In the genomic region with DNA sequence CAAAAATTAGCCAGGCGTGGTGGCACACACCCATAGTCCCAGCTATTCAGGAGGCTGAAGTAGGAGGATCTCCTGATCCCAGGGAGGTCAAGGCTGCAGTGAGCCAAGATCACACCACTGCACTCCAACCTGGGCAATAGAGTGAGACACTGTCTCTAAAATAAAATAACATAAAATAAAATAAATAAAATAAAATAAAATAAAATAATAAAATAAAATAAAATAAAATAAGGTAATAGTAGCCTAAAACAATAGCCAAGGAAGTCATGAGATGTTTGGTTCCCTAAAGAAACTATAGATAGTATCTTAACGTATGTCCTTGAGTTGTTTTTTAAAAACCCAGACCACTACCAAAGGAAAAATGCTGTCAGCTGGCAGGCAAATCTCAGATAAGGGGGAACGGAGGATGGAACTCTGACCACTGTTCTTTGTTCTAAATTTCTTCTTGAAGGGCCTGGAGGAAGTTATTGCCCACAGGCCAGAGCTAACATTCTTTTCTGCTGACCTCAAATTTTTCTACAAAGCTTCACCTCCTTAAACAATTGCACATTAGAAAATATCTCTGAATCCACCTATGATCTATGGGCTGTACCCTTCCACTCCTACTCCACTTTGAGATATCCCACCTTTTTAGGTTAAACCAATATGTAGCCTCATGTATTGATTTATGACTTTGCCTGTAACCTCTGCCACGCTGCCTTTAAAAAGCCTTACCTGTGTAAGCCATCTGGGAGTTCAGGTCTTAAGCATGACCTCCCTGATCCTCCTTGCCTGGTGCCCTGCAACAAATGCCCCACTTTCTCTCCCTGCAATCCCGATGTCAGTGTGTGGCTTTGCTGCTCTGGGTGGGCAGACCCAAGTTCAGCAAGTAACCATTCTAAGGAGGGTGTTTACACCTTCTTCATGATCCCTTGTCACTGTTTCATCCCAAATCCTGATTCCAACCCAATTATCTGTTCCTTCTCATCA, we compare ENCODE assay signal across 11 cellular contexts.
DNase-seq lines count a peak whose midpoint lies in the region; ATAC-seq and TF ChIP-seq lines count a peak whose summit lies in the region.
"Had no signal": no experiment of that assay in that cellular context is flagged by ENCODE, and none has a peak within 500 bp of the region (broad histone marks: within the 10 kb centered on the region; RNA-seq: fewer than 3 reads in every experiment).

No MANE protein-coding gene starts in this region.

- no peak overlapping the region for H2BK5ac ChIP-seq in mesendoderm (ENCODE audit: low read length)

- H3K27me3 Mint-ChIP-seq in CD8-positive, alpha-beta T cell (ENCODE audit: low read depth): no peaks in the 10 kb centered on the region
- H3K27me3 Mint-ChIP-seq in activated naive CD8-positive, alpha-beta T cell treated with anti-CD3 and anti-CD28 coated beads, Interleukin-2, amount 50 U/mL, for 24 hours: no peaks in the 10 kb centered on the region

- no peaks in the 10 kb centered on the region for H3K9me3 Mint-ChIP-seq in CD8-positive, alpha-beta T cell
- H3K9me3 Mint-ChIP-seq in activated naive CD8-positive, alpha-beta T cell treated with anti-CD3 and anti-CD28 coated beads, Interleukin-2, amount 50 U/mL, for 24 hours: peaks cover 14% of the 10 kb centered on the region

- H2BK15ac ChIP-seq in mesendoderm (replicated peaks; ENCODE audit: low read depth): no peak overlapping the region

- CTCF ChIA-PET in CD8-positive, alpha-beta T cell (lab: Charles Lee): no interaction called here

- DNase-seq in CD8-positive, alpha-beta T cell: no peak
- DNase-seq in M059J (ENCODE audit: low read depth) (peak; percentile 67), mesendoderm (peak; percentile 42), SKM-1 treated with dmso at 0.1 percent for 144 hours (lab: John Stamatoyannopoulos, UW; ENCODE audit: unreplicated experiment) (no peak), Kasumi-1 (lab: John Stamatoyannopoulos, UW) (no peak)
- DNase-seq in activated naive CD8-positive, alpha-beta T cell treated with anti-CD3 and anti-CD28 coated beads, Interleukin-2, amount 50 U/mL, for 24 hours: no peak
- DNase-seq: COR-L47; NCI-H146; stimulated activated CD4-positive, alpha-beta T cell treated with anti-CD3 and anti-CD28 coated beads, Interleukin-2, amount 100 ng/mL, for 24 hours had no signal

- H3K36me3 ChIP-seq in CD8-positive, alpha-beta T cell (ENCODE audit: insufficient read depth, low read length): no peaks in the 10 kb centered on the region
- H3K36me3 ChIP-seq in mesendoderm (ENCODE audit: control insufficient read depth, insufficient read depth, low read length): no peaks in the 10 kb centered on the region

- H3K4me3 Mint-ChIP-seq in CD8-positive, alpha-beta T cell: no peak overlapping the region
- H3K4me3 Mint-ChIP-seq in activated naive CD8-positive, alpha-beta T cell treated with anti-CD3 and anti-CD28 coated beads, Interleukin-2, amount 50 U/mL, for 24 hours: peak overlapping the region; percentile 30

- H3K4ac ChIP-seq in mesendoderm (ENCODE audit: low read depth, low read length): no peak overlapping the region

- ATAC-seq in CD8-positive, alpha-beta T cell: no peak
- no peak for ATAC-seq in activated naive CD8-positive, alpha-beta T cell treated with anti-CD3 and anti-CD28 coated beads, Interleukin-2, amount 50 U/mL, for 24 hours
- no peak for ATAC-seq in GM19035 (IDR thresholded peaks at IDR 0.05; ENCODE audit: unreplicated experiment)
- ATAC-seq in GM21515 (IDR thresholded peaks at IDR 0.05; ENCODE audit: unreplicated experiment): no peak

- no peak for TF ChIP-seq CTCF in CD8-positive, alpha-beta T cell (IDR thresholded peaks at IDR 0.05)

- no peak overlapping the region for H3K27ac ChIP-seq in CD8-positive, alpha-beta T cell (ENCODE audit: low read depth, low read length)
- H3K27ac ChIP-seq in mesendoderm (ENCODE audit: low read depth, low read length): no peak overlapping the region

- H3K4me2 ChIP-seq in mesendoderm (ENCODE audit: low read length): no peak overlapping the region

- H3K4me1 Mint-ChIP-seq in CD8-positive, alpha-beta T cell (ENCODE audit: low read depth): peaks cover 56% of the 10 kb centered on the region
- peaks cover 88% of the 10 kb centered on the region for H3K4me1 Mint-ChIP-seq in activated naive CD8-positive, alpha-beta T cell treated with anti-CD3 and anti-CD28 coated beads, Interleukin-2, amount 50 U/mL, for 24 hours

- no peaks in the 10 kb centered on the region for H3K79me1 ChIP-seq in mesendoderm (ENCODE audit: low read length)

- WGBS in mesendoderm (ENCODE audit: extremely low coverage, insufficient coverage, low lambda C conversion rate): no CpG with 5 or more reads among the region's 5 CpGs

- H3K56ac ChIP-seq in mesendoderm (ENCODE audit: low read length): no peak overlapping the region

- H3K9me3 ChIP-seq in CD8-positive, alpha-beta T cell (ENCODE audit: low read length): no peaks in the 10 kb centered on the region

- intact Hi-C loops in CD8-positive, alpha-beta T cell (cut with DNase I, micrococcal nuclease): loop anchor here in 1 of 2 experiments (10.0 kb wide), 1 partner anchor 1728 kb away; a partner anchor contains a TSS

- H3K27me3 ChIP-seq in CD8-positive, alpha-beta T cell (ENCODE audit: insufficient read depth, low read length): no peaks in the 10 kb centered on the region
- no peaks in the 10 kb centered on the region for H3K27me3 ChIP-seq in mesendoderm (ENCODE audit: insufficient read depth, low read length, poor library complexity)

- no peak overlapping the region for H3K9ac ChIP-seq in mesendoderm (ENCODE audit: low read length)

- no peak overlapping the region for H3K18ac ChIP-seq in mesendoderm (ENCODE audit: low read length)

- POLR2A ChIA-PET in CD8-positive, alpha-beta T cell (lab: Charles Lee): no interaction called here

- no peak overlapping the region for H3K23ac ChIP-seq in mesendoderm (ENCODE audit: low read length)

- no peak overlapping the region for H2BK120ac ChIP-seq in mesendoderm (ENCODE audit: low read depth, low read length)

- H3K79me2 ChIP-seq in mesendoderm (ENCODE audit: control insufficient read depth, insufficient read depth, low read length): no peaks in the 10 kb centered on the region

- peaks cover 37% of the 10 kb centered on the region for H3K4me1 ChIP-seq in CD8-positive, alpha-beta T cell (ENCODE audit: insufficient read depth, low read length)
- peaks cover 2% of the 10 kb centered on the region for H3K4me1 ChIP-seq in mesendoderm (ENCODE audit: control insufficient read depth, low read depth, low read length)

- H3K36me3 Mint-ChIP-seq in CD8-positive, alpha-beta T cell: no peaks in the 10 kb centered on the region
- H3K36me3 Mint-ChIP-seq in activated naive CD8-positive, alpha-beta T cell treated with anti-CD3 and anti-CD28 coated beads, Interleukin-2, amount 50 U/mL, for 24 hours (ENCODE audit: low read depth): peaks cover 38% of the 10 kb centered on the region

- no peak overlapping the region for H4K8ac ChIP-seq in mesendoderm (ENCODE audit: low read depth, low read length)

- peak overlapping the region; percentile 61 for H3K27ac Mint-ChIP-seq in CD8-positive, alpha-beta T cell
- H3K27ac Mint-ChIP-seq in activated naive CD8-positive, alpha-beta T cell treated with anti-CD3 and anti-CD28 coated beads, Interleukin-2, amount 50 U/mL, for 24 hours: peak overlapping the region; percentile 99

- H3K4me3 ChIP-seq in CD8-positive, alpha-beta T cell (ENCODE audit: low read depth, low read length): no peak overlapping the region
- no peak overlapping the region for H3K4me3 ChIP-seq in mesendoderm (ENCODE audit: low read length)

- H2AK5ac ChIP-seq in mesendoderm (ENCODE audit: low read length): no peak overlapping the region

- H4K5ac ChIP-seq in mesendoderm (ENCODE audit: low read length): no peak overlapping the region

Comparison
In these comparisons a context has a peak if more than half of its experiments do, and no peak if none do; other contexts are left out.
1. DNase-seq: peak in M059J (single experiment) and mesendoderm (single experiment); none in CD8-positive, alpha-beta T cell (0 of 7), activated naive CD8-positive, alpha-beta T cell treated with anti-CD3 and anti-CD28 coated beads, Interleukin-2, amount 50 U/mL, for 24 hours (single experiment), SKM-1 treated with dmso at 0.1 percent for 144 hours (single experiment) and Kasumi-1 (0 of 2).